In the genomic region with DNA sequence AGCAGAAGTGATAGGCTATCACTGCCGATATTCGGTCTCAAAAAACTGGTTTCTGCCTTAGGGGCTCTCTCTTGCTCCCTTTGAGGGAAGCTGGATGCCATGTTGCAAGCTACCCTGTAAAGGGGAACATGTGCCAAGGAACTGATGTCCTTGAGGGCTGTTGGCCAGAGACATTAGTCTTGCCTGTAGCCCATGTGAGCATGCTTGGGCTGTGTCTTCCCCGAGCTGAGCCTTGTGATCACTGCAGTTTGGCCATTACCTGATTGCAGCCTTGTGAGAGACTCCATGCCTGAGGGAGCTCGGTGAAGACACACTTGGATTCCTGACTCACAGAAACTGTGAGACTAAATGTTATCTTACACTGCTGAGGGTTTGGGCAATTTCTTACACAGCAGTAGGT, we compare ENCODE assay signal across 18 cellular contexts. TPM values are rescaled to one million over a fixed set of nuclear protein-coding genes. Genes with fewer than 3 reads are reported as not detected.
DNase-seq lines count a peak whose midpoint lies in the region; ATAC-seq, FAIRE-seq and TF ChIP-seq lines count a peak whose summit lies in the region.
"Had no signal": no experiment of that assay in that cellular context is flagged by ENCODE, and none has a peak within 500 bp of the region (broad histone marks: within the 10 kb centered on the region; RNA-seq: fewer than 3 reads in every experiment).

No MANE protein-coding gene starts in this region.

- H3K9me3 ChIP-seq in H9 (ENCODE audit: control insufficient read depth, low read depth, low read length) = no peaks in the 10 kb centered on the region
- no peaks in the 10 kb centered on the region for H3K9me3 ChIP-seq in GM12878 (replicated peaks; ENCODE audit: control insufficient read depth, insufficient read depth, low read length)
- H3K9me3 ChIP-seq in stomach smooth muscle (ENCODE audit: control insufficient read depth in 2 of 2, low read length in 2 of 2) = no peaks in the 10 kb centered on the region
- no peaks in the 10 kb centered on the region for H3K9me3 ChIP-seq in hepatocyte (ENCODE audit: low read depth)
- H3K9me3 ChIP-seq: HAP-1 had no signal

- H3K27me3 ChIP-seq in H9 (ENCODE audit: insufficient read depth, low read length) (no peaks in the 10 kb centered on the region), GM12878 (replicated peaks in 1 of 2; ENCODE audit: control insufficient read depth in 2 of 2, insufficient read depth in 2 of 2, low read length in 1 of 2) (no peaks in the 10 kb centered on the region), stomach smooth muscle (ENCODE audit: control insufficient read depth in 1 of 2, insufficient read depth in 2 of 2, low read length in 2 of 2) (no peaks in the 10 kb centered on the region), hepatocyte (no peaks in the 10 kb centered on the region)

- no peak overlapping the region for H4K91ac ChIP-seq in H9 (ENCODE audit: insufficient read length, low read depth, low read length)

- no peak overlapping the region for H3K14ac ChIP-seq in H9 (ENCODE audit: insufficient read depth, low read length)

- H3T11ph ChIP-seq in H9 (ENCODE audit: low read length) = no peak overlapping the region

- H3K36me3 ChIP-seq in GM12878 (ENCODE audit: control insufficient read depth in 2 of 2, insufficient read depth in 2 of 2, low read length in 1 of 2) = peaks cover 18 to 47% of the 10 kb centered on the region in 2 experiments
- H3K36me3 ChIP-seq in stomach smooth muscle (ENCODE audit: control insufficient read depth in 2 of 2, insufficient read depth in 2 of 2, low read length in 2 of 2) = peaks cover 57 to 70% of the 10 kb centered on the region in 2 donors
- H3K36me3 ChIP-seq in hepatocyte (replicated peaks; ENCODE audit: insufficient read depth, low read depth) = peaks cover 4% of the 10 kb centered on the region

- H2BK12ac ChIP-seq in H9 (ENCODE audit: insufficient read length, low read depth, low read length) = no peak overlapping the region

- peak; percentile 19; the same call in 1 of the 2 replicates for TF ChIP-seq POLR2A in GM12878 (IDR thresholded peaks at IDR 0.05; ENCODE audit: low read depth, low read length)

- H4K5ac ChIP-seq in H9 (ENCODE audit: insufficient read length, low read depth, low read length) = no peak overlapping the region

- no peaks in the 10 kb centered on the region for H3K4me1 Mint-ChIP-seq in activated naive CD4-positive, alpha-beta T cell treated with anti-CD3 and anti-CD28 coated beads, Interleukin-2, amount 50 U/mL, for 24 hours
- H3K4me1 Mint-ChIP-seq in activated naive CD4-positive, alpha-beta T cell treated with anti-CD3 and anti-CD28 coated beads for 36 hours (ENCODE audit: low read depth) = peaks cover 7% of the 10 kb centered on the region
- H3K4me1 Mint-ChIP-seq in H9 = peaks cover 23 to 25% of the 10 kb centered on the region in 2 experiments
- no peaks in the 10 kb centered on the region for H3K4me1 Mint-ChIP-seq in activated CD4-positive, alpha-beta memory T cell treated with anti-CD3 and anti-CD28 coated beads for 36 hours (ENCODE audit: low read depth)
- H3K4me1 Mint-ChIP-seq: B cell had no signal

- TF ChIP-seq RAD21 in GM12878 (IDR thresholded peaks at IDR 0.05; ENCODE audit: insufficient read depth, low read depth, low read length) = no peak

- H2AFZ ChIP-seq in H9 (ENCODE audit: low read length) (no peak overlapping the region), GM12878 (ENCODE audit: control insufficient read depth, low read depth, low read length) (no peak overlapping the region), hepatocyte (no peak overlapping the region)
- H2AFZ ChIP-seq: GM23338 had no signal

- H2BK120ac ChIP-seq in H9 (ENCODE audit: low read depth, low read length, poor library complexity, severe bottlenecking) = no peak overlapping the region

- H3K27ac ChIP-seq in H9 (ENCODE audit: insufficient read length, low read depth, low read length) = no peak overlapping the region
- H3K27ac ChIP-seq in GM12878 (ENCODE audit: control insufficient read depth, insufficient read depth) = no peak overlapping the region
- H3K27ac ChIP-seq in stomach smooth muscle (ENCODE audit: low read length) = peak overlapping the region; percentile 26
- no peak overlapping the region for H3K27ac ChIP-seq in hepatocyte

- H3K4me3 Mint-ChIP-seq in activated naive CD4-positive, alpha-beta T cell treated with anti-CD3 and anti-CD28 coated beads, Interleukin-2, amount 50 U/mL, for 24 hours = no peak overlapping the region
- H3K4me3 Mint-ChIP-seq in activated naive CD4-positive, alpha-beta T cell treated with anti-CD3 and anti-CD28 coated beads for 36 hours = no peak overlapping the region
- no peak overlapping the region for H3K4me3 Mint-ChIP-seq in H9
- no peak overlapping the region for H3K4me3 Mint-ChIP-seq in activated CD4-positive, alpha-beta memory T cell treated with anti-CD3 and anti-CD28 coated beads for 36 hours
- H3K4me3 Mint-ChIP-seq: B cell; CD4-positive, alpha-beta T cell; GM23338 had no signal

- H2BK5ac ChIP-seq in H9 (ENCODE audit: insufficient read length, low read length) = no peak overlapping the region

- CTCF ChIA-PET in activated naive CD4-positive, alpha-beta T cell treated with anti-CD3 and anti-CD28 coated beads for 36 hours (lab: Charles Lee) = interaction anchor here (1.6 to 1.8 kb wide), 2 partner anchors 13 to 51 kb away, joined by 3 read pairs; no protein-coding TSS in a partner anchor
- CTCF ChIA-PET in GM12878 (lab: Yijun Ruan, JAX) = interaction anchor here (1.0 to 4.3 kb wide), 2 partner anchors 12 kb away, joined by 3 to 24 read pairs; no protein-coding TSS in a partner anchor
- CTCF ChIA-PET in activated CD4-positive, alpha-beta memory T cell treated with anti-CD3 and anti-CD28 coated beads for 36 hours (lab: Charles Lee) = interaction anchor here (1.8 kb wide), 1 partner anchor 12 kb away, joined by 8 read pairs; no protein-coding TSS in a partner anchor

- peaks cover 2% of the 10 kb centered on the region; the same call in 1 of the 2 replicates for H3K4me1 ChIP-seq in H9 (ENCODE audit: insufficient read depth, low read length)
- no peaks in the 10 kb centered on the region for H3K4me1 ChIP-seq in GM12878 (ENCODE audit: control insufficient read depth, insufficient read depth, low read length)
- H3K4me1 ChIP-seq in stomach smooth muscle (ENCODE audit: control insufficient read depth, insufficient read depth, low read length) = peaks cover 17% of the 10 kb centered on the region
- no peaks in the 10 kb centered on the region for H3K4me1 ChIP-seq in hepatocyte (ENCODE audit: insufficient read depth)

- H3K9me3 Mint-ChIP-seq in activated naive CD4-positive, alpha-beta T cell treated with anti-CD3 and anti-CD28 coated beads, Interleukin-2, amount 50 U/mL, for 24 hours = no peaks in the 10 kb centered on the region
- no peaks in the 10 kb centered on the region for H3K9me3 Mint-ChIP-seq in activated naive CD4-positive, alpha-beta T cell treated with anti-CD3 and anti-CD28 coated beads for 36 hours
- no peaks in the 10 kb centered on the region for H3K9me3 Mint-ChIP-seq in H9
- H3K9me3 Mint-ChIP-seq in activated CD4-positive, alpha-beta memory T cell treated with anti-CD3 and anti-CD28 coated beads for 36 hours = no peaks in the 10 kb centered on the region
- H3K9me3 Mint-ChIP-seq: CD4-positive, alpha-beta T cell; GM23338 had no signal

- H3K36me3 Mint-ChIP-seq in activated naive CD4-positive, alpha-beta T cell treated with anti-CD3 and anti-CD28 coated beads, Interleukin-2, amount 50 U/mL, for 24 hours = peaks cover 25% of the 10 kb centered on the region
- H3K36me3 Mint-ChIP-seq in activated naive CD4-positive, alpha-beta T cell treated with anti-CD3 and anti-CD28 coated beads for 36 hours (ENCODE audit: low read depth) = peaks cover 41% of the 10 kb centered on the region
- H3K36me3 Mint-ChIP-seq in H9 (ENCODE audit: insufficient read depth in 1 of 3, low read depth in 3 of 3) = peaks cover 29 to 81% (median 67%) of the 10 kb centered on the region in 3 experiments; a peak in 6 of 7 replicates
- H3K36me3 Mint-ChIP-seq in activated CD4-positive, alpha-beta memory T cell treated with anti-CD3 and anti-CD28 coated beads for 36 hours = peaks cover 49% of the 10 kb centered on the region

- no peaks in the 10 kb centered on the region for H3K23me2 ChIP-seq in H9 (ENCODE audit: insufficient read length, low read depth, low read length, poor library complexity, severe bottlenecking)

- POLR2A ChIA-PET in GM12878 (lab: Charles Lee) = no interaction called here
- POLR2A ChIA-PET in activated CD4-positive, alpha-beta memory T cell treated with anti-CD3 and anti-CD28 coated beads for 36 hours (lab: Charles Lee) = no interaction called here

- FAIRE-seq in GM12878 (lab: Jason Lieb, UNC) = no peak
- FAIRE-seq: GM18507, HepG2, HTR-8/SVneo had no signal

- RAD21 ChIA-PET in GM12878 (lab: Charles Lee; ENCODE audit: unreplicated experiment) = no interaction called here

- H3K23ac ChIP-seq in H9 (ENCODE audit: insufficient read length, low read depth, low read length) = no peak overlapping the region

- no peak for ATAC-seq in GM12878

- TF ChIP-seq CTCF in H9 (conservative IDR thresholded peaks at IDR 0.05) (no peak), GM12878 (IDR thresholded peaks at IDR 0.05 in 2 of 3, conservative IDR thresholded peaks at IDR 0.05 in 1 of 3; ENCODE audit: control insufficient read depth in 2 of 3, extremely low read depth in 1 of 3, insufficient read depth in 1 of 3, low read depth in 3 of 3, low read length in 3 of 3) (no peak), hepatocyte (IDR thresholded peaks at IDR 0.05; ENCODE audit: poor library complexity) (no peak)

- no peak overlapping the region for H2AK5ac ChIP-seq in H9 (ENCODE audit: insufficient read length, low read length)

- H2BK20ac ChIP-seq in H9 (ENCODE audit: low read depth, low read length, poor library complexity, severe bottlenecking) = no peak overlapping the region

- H3K4me3 ChIP-seq in GM12878 = no peak overlapping the region
- no peak overlapping the region for H3K4me3 ChIP-seq in stomach smooth muscle (ENCODE audit: low read length in 2 of 2)
- H3K4me3 ChIP-seq in hepatocyte = no peak overlapping the region
- H3K4me3 ChIP-seq: GM23338, HAP-1 had no signal

- peak overlapping the region; percentile 18 for H3K18ac ChIP-seq in H9 (ENCODE audit: insufficient read length, low read depth, low read length)

- H3K27me3 Mint-ChIP-seq in activated naive CD4-positive, alpha-beta T cell treated with anti-CD3 and anti-CD28 coated beads, Interleukin-2, amount 50 U/mL, for 24 hours = no peaks in the 10 kb centered on the region
- no peaks in the 10 kb centered on the region for H3K27me3 Mint-ChIP-seq in activated naive CD4-positive, alpha-beta T cell treated with anti-CD3 and anti-CD28 coated beads for 36 hours (ENCODE audit: low read depth)
- no peaks in the 10 kb centered on the region for H3K27me3 Mint-ChIP-seq in H9 (ENCODE audit: low read depth)
- H3K27me3 Mint-ChIP-seq in activated CD4-positive, alpha-beta memory T cell treated with anti-CD3 and anti-CD28 coated beads for 36 hours = no peaks in the 10 kb centered on the region
- H3K27me3 Mint-ChIP-seq: B cell; CD4-positive, alpha-beta T cell had no signal

- H4K8ac ChIP-seq in H9 (replicated peaks; ENCODE audit: insufficient read length, low read depth, low read length) = no peak overlapping the region

- peak overlapping the region; percentile 4 for H3K27ac Mint-ChIP-seq in activated naive CD4-positive, alpha-beta T cell treated with anti-CD3 and anti-CD28 coated beads, Interleukin-2, amount 50 U/mL, for 24 hours
- no peak overlapping the region for H3K27ac Mint-ChIP-seq in activated naive CD4-positive, alpha-beta T cell treated with anti-CD3 and anti-CD28 coated beads for 36 hours
- peak overlapping the region in 1 of 3 experiments; percentile 25; a peak in 2 of 7 replicates for H3K27ac Mint-ChIP-seq in H9
- no peak overlapping the region for H3K27ac Mint-ChIP-seq in activated CD4-positive, alpha-beta memory T cell treated with anti-CD3 and anti-CD28 coated beads for 36 hours
- H3K27ac Mint-ChIP-seq: B cell; CD4-positive, alpha-beta T cell; GM23338 had no signal

- in situ Hi-C loops in GM12878 (cut with MboI) = no loop called here

- H3K56ac ChIP-seq in H9 (ENCODE audit: insufficient read length, low read depth, low read length) = no peak overlapping the region

- intact Hi-C loops in activated naive CD4-positive, alpha-beta T cell treated with anti-CD3 and anti-CD28 coated beads for 36 hours (cut with micrococcal nuclease) = no loop called here
- intact Hi-C loops in GM12878 (cut with micrococcal nuclease; ENCODE audit: unreplicated experiment) = no loop called here
- intact Hi-C loops in activated CD4-positive, alpha-beta memory T cell treated with anti-CD3 and anti-CD28 coated beads for 36 hours (cut with micrococcal nuclease) = no loop called here

- no peak overlapping the region for H2BK15ac ChIP-seq in H9 (ENCODE audit: low read depth, low read length)

- SMC1A ChIA-PET in GM12878 (lab: Charles Lee; ENCODE audit: uncharacterized antibody, unreplicated experiment) = interaction anchor here (6.1 kb wide), 1 partner anchor 13 kb away, joined by 33 read pairs; no protein-coding TSS in a partner anchor

- no peaks in the 10 kb centered on the region for H3K9me2 ChIP-seq in hepatocyte (replicated peaks; ENCODE audit: insufficient read depth)

- BruUV-seq in GM12878 (replicated peaks; lab: Mats Ljungman, UMichigan) = no TSS peak

- no peak for TF ChIP-seq EP300 in GM12878 (IDR thresholded peaks at IDR 0.05; ENCODE audit: borderline replicate concordance in 1 of 2, control insufficient read depth in 1 of 2, low read depth in 2 of 2, low read length in 2 of 2)

- no peaks in the 10 kb centered on the region for H3K79me2 ChIP-seq in H9 (ENCODE audit: insufficient read depth, low read length)
- no peaks in the 10 kb centered on the region for H3K79me2 ChIP-seq in GM12878 (ENCODE audit: control insufficient read depth, insufficient read depth, low read length)
- no peaks in the 10 kb centered on the region for H3K79me2 ChIP-seq in hepatocyte

- DNase-seq in activated naive CD4-positive, alpha-beta T cell treated with anti-CD3 and anti-CD28 coated beads for 36 hours = no peak
- no peak for DNase-seq in H9
- DNase-seq in GM12878 (ENCODE audit: low read depth, low spot score) = no peak
- no peak for DNase-seq in activated CD4-positive, alpha-beta memory T cell treated with anti-CD3 and anti-CD28 coated beads for 36 hours
- no peak for DNase-seq in hepatocyte (ENCODE audit: low spot score)
- DNase-seq in NCI-H446 treated with DMSO at 0.1 percent for 48 hours (lab: John Stamatoyannopoulos, UW) = no peak
- DNase-seq: C1 segment of cervical spinal cord; Calu3; CD4-positive, alpha-beta T cell; DMS 273 treated with DMSO at 0.1 percent for 48 hours had no signal

- no CpG with 5 or more reads among the region's 4 CpGs for WGBS in H9 (ENCODE audit: extremely low coverage, insufficient read length, low lambda C conversion rate)
- 86% methylated on average over 4 of the region's 4 CpGs for WGBS in GM12878 (ENCODE audit: insufficient coverage, insufficient replicate concordance, low lambda C conversion rate, missing lambda C conversion rate)
- WGBS in hepatocyte (ENCODE audit: low lambda C conversion rate, missing lambda C conversion rate) = 89% methylated on average over 4 of the region's 4 CpGs

- H3K79me1 ChIP-seq in H9 (ENCODE audit: insufficient read depth, low read depth, low read length, poor library complexity, severe bottlenecking) = no peaks in the 10 kb centered on the region

- H3K4me2 ChIP-seq in H9 (ENCODE audit: insufficient read depth, insufficient read length, low read length) = no peak overlapping the region
- H3K4me2 ChIP-seq in GM12878 (ENCODE audit: control insufficient read depth, insufficient read depth) = no peak overlapping the region
- no peak overlapping the region for H3K4me2 ChIP-seq in hepatocyte

- H4K20me1 ChIP-seq in H9 (ENCODE audit: control insufficient read depth, insufficient read depth, insufficient read length) (no peaks in the 10 kb centered on the region), GM12878 (ENCODE audit: control insufficient read depth, insufficient read depth) (no peaks in the 10 kb centered on the region), hepatocyte (ENCODE audit: insufficient read depth, poor library complexity, severe bottlenecking) (no peaks in the 10 kb centered on the region)

- H3K9ac ChIP-seq in H9 (ENCODE audit: extremely low read depth, insufficient read length, low read length) (no peak overlapping the region), GM12878 (ENCODE audit: control insufficient read depth, insufficient read depth, low read length) (no peak overlapping the region), stomach smooth muscle (ENCODE audit: low read length in 2 of 2) (no peak overlapping the region)

- H3K4ac ChIP-seq in H9 (ENCODE audit: low read depth, low read length) = no peak overlapping the region

RNA-seq across cellular contexts. Expression of gene RTRAF, which starts 18.8 kb away (rescaled TPM):
- 100 to 1,000 TPM; 255 to 275 TPM for total RNA-seq in activated naive CD4-positive, alpha-beta T cell treated with anti-CD3 and anti-CD28 coated beads for 36 hours
- total RNA-seq in H9 (2021) = 347 and 350 TPM in 2 replicates
- 47.2 and 48.0 TPM in 2 replicates for total RNA-seq in GM12878 (2013; cell fraction: nucleolus; rRNA removed)
- 336 and 339 TPM in 2 replicates for total RNA-seq in GM12878 (2014; rRNA removed)
- 385 and 416 TPM in 2 replicates for total RNA-seq in GM12878 (2014; rRNA removed; fragmentation: Illumina TruSeq; extraction: Trizol)
- total RNA-seq in GM12878 (2021) = 248 and 265 TPM in 2 replicates
- polyA plus RNA-seq in GM12878 (2011; ENCODE audit: low read depth) = 131 TPM
- polyA plus RNA-seq in GM12878 (2011; rRNA removed) = 333 and 409 TPM in 2 replicates
- 73.1 and 85.9 TPM in 2 replicates for polyA plus RNA-seq in GM12878 (2011; cell fraction: cytosol; rRNA removed)
- 93.8 and 105 TPM in 2 replicates for polyA plus RNA-seq in GM12878 (2011; cell fraction: nucleus; rRNA removed)
- polyA plus RNA-seq in GM12878 (2012) = 275 and 280 TPM in 2 replicates
- polyA plus RNA-seq in GM12878 (2014; fragmentation: Illumina TruSeq; extraction: Trizol) = 331 and 366 TPM in 2 replicates
- 100 to 1,000 TPM; 358 to 395 TPM for polyA plus RNA-seq in GM12878 (2014; fragmentation: Nextera tagmentation; extraction: Ambion mirVana)
- 328 and 371 TPM in 2 replicates for polyA plus RNA-seq in GM12878 (2014; rRNA removed)
- polyA plus RNA-seq in GM12878 (2016; fragmentation: Nextera tagmentation; extraction: Ambion mirVana) = 100 to 1,000 TPM; 512 to 540 TPM
- 56.6 and 115 TPM in 2 replicates for polyA minus RNA-seq in GM12878 (2011; rRNA and poly(A)+ RNA removed)
- polyA minus RNA-seq in GM12878 (2011; cell fraction: cytosol; rRNA and poly(A)+ RNA removed) = 114 and 128 TPM in 2 replicates
- 34.3 and 53.4 TPM in 2 replicates for polyA minus RNA-seq in GM12878 (2011; cell fraction: nucleus; rRNA and poly(A)+ RNA removed)
- 100 to 1,000 TPM; 222 to 238 TPM for total RNA-seq in activated CD4-positive, alpha-beta memory T cell treated with anti-CD3 and anti-CD28 coated beads for 36 hours
- total RNA-seq in hepatocyte = 94.7 and 96.8 TPM in 2 replicates
- 177 and 194 TPM in 2 replicates for polyA plus RNA-seq in hepatocyte
